Comparison of ENCODE assay signal across 17 cellular contexts in the genomic region with DNA sequence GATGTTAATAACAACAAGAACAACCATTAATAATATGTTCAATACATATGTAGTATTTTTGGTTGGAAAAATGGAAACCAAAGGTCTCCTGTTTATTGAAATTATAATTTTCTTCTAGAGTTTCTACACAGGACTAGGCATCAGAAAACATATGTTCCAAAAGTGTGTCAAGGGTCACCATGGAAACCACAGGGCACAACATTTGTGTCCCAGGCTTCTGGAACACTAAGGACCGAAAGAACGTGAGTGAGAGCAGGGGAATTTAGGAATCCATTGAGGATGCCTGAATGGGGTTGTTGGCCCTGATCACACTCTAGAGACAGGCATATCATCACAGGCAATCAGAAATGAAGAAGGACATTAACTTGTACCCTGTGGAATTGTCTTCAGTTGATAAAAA.
"Had no signal": no experiment of that assay in that cellular context is flagged by ENCODE, and none has a peak within 500 bp of the region (broad histone marks: within the 10 kb centered on the region; RNA-seq: fewer than 3 reads in every experiment).

No MANE protein-coding gene starts in this region.

- DNase-seq: effector CD4-positive, alpha-beta T cell; endodermal cell; gastrocnemius medialis; heart right ventricle; hypothalamus; kidney glomerular epithelial cell; mucosa of descending colon; natural killer cell; ovary; right cardiac atrium; stimulated activated CD4-positive, alpha-beta T cell treated with anti-CD3 and anti-CD28 coated beads, Interleukin-2, amount 100 ng/mL, for 48 hours; stimulated activated CD8-positive, alpha-beta memory T cell treated with anti-CD3 and anti-CD28 coated beads, Interleukin-4, amount 100 ng/mL, for 48 hours; tibial artery; upper lobe of left lung; uterus had no signal

- FAIRE-seq: endothelial cell of umbilical vein, islet of Langerhans had no signal
